Comparison of ENCODE assay signal across 27 cellular contexts in the genomic region with DNA sequence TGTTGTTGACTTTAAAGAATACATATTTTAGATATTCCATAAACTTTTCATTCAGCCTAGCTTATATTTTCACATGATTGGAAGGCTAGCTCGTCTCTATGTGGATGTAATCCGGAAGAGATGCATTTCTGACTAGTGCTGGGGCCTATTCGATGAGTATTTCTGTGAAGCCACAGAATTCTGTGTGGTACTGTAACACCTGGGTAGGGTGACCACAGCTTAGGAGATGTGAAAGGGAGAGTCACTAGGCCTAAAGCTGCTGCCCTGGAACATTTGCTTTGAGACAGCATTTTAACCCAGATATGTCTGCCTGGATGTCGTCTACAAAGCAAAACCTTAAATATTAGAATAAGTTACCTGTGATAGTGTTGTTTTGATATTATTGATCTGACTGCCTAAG.
"Had no signal": no experiment of that assay in that cellular context is flagged by ENCODE, and none has a peak within 500 bp of the region (broad histone marks: within the 10 kb centered on the region; RNA-seq: fewer than 3 reads in every experiment).

No MANE protein-coding gene starts in this region.

- H3K4me1 Mint-ChIP-seq: activated B cell treated with CpG ODN at 0.5 μM for 24 hours; activated T-helper 17 cell treated with anti-CD3 and anti-CD28 coated beads, Interleukin-2, amount 50 U/mL, for 72 hours; endodermal cell had no signal

- H3K27me3 Mint-ChIP-seq: activated B cell treated with CpG ODN at 0.5 μM for 24 hours; activated CD8-positive, alpha-beta T cell treated with anti-CD3 and anti-CD28 coated beads for 36 hours; activated naive CD8-positive, alpha-beta T cell; activated T-helper 17 cell treated with anti-CD3 and anti-CD28 coated beads, Interleukin-2, amount 50 U/mL, for 72 hours; central memory CD8-positive, alpha-beta T cell; dendritic cell treated with granulocyte-macrophage colony-stimulating factor and Interleukin-4, amounts not matched to agents 40 ng/mL and 50 ng/mL, for 4 days; T-helper 17 cell had no signal

- ATAC-seq: activated CD4-positive, CD25-positive, alpha-beta regulatory T cell treated with anti-CD3 and anti-CD28 coated beads, Interleukin-2, amount 50 U/mL, for 24 hours; activated CD8-positive, alpha-beta T cell treated with anti-CD3 and anti-CD28 coated beads for 36 hours; activated T-cell treated with anti-CD3 and anti-CD28 coated beads, Interleukin-2, amount 50 U/mL, for 4 hours; activated T-helper 17 cell treated with anti-CD3 and anti-CD28 coated beads, Interleukin-2, amount 50 U/mL, for 72 hours; esophagus mucosa; T-helper 17 cell had no signal

- H3K27ac Mint-ChIP-seq: activated B cell treated with CpG ODN at 0.5 μM for 24 hours; activated CD8-positive, alpha-beta T cell treated with anti-CD3 and anti-CD28 coated beads for 36 hours; activated naive CD8-positive, alpha-beta T cell; activated T-helper 17 cell treated with anti-CD3 and anti-CD28 coated beads, Interleukin-2, amount 50 U/mL, for 72 hours; dendritic cell treated with granulocyte-macrophage colony-stimulating factor and Interleukin-4, amounts not matched to agents 40 ng/mL and 50 ng/mL, for 4 days; endodermal cell; T-helper 2 cell treated with Interferon-gamma antibody and Interleukin-4, amounts not matched to agents 5 μg/mL and 100 μg/mL, for 36 hours had no signal

- H3K4me3 ChIP-seq: coronary artery, dorsolateral prefrontal cortex had no signal

- H3K27me3 ChIP-seq: brain microvascular endothelial cell, dorsolateral prefrontal cortex had no signal

- H3K9me3 Mint-ChIP-seq: activated B cell treated with CpG ODN at 0.5 μM for 24 hours; activated CD8-positive, alpha-beta T cell treated with anti-CD3 and anti-CD28 coated beads for 36 hours; activated T-cell treated with anti-CD3 and anti-CD28 coated beads, Interleukin-2, amount 50 U/mL, for 4 hours; activated T-helper 17 cell treated with anti-CD3 and anti-CD28 coated beads, Interleukin-2, amount 50 U/mL, for 72 hours; central memory CD8-positive, alpha-beta T cell; dendritic cell treated with granulocyte-macrophage colony-stimulating factor and Interleukin-4, amounts not matched to agents 40 ng/mL and 50 ng/mL, for 4 days; endodermal cell; T-helper 2 cell treated with Interferon-gamma antibody and Interleukin-4, amounts not matched to agents 5 μg/mL and 100 μg/mL, for 36 hours had no signal

- DNase-seq: activated B cell treated with CpG ODN at 0.5 μM for 24 hours; activated CD4-positive, alpha-beta T cell treated with anti-CD3 and anti-CD28 coated beads for 48 hours; activated CD4-positive, alpha-beta T cell treated with anti-CD3 and anti-CD28 coated beads, Interleukin-2, amount 50 U/mL, for 1 hour; activated CD4-positive, alpha-beta T cell treated with anti-CD3 and anti-CD28 coated beads, Interleukin-2, amount 50 U/mL, for 48 hours; activated CD8-positive, alpha-beta T cell treated with anti-CD3 and anti-CD28 coated beads for 36 hours; activated effector memory CD4-positive, alpha-beta T cell treated with Interleukin-2 at 50 U/mL for 16 hours; activated gamma-delta T cell treated with Interleukin-2 at 50 U/mL for 16 hours; activated naive CD4-positive, alpha-beta T cell treated with anti-CD3 and anti-CD28 coated beads, Interleukin-2, amount 50 U/mL, for 16 hours; activated naive CD4-positive, alpha-beta T cell treated with Interleukin-2 at 50 U/mL for 16 hours; activated T-cell treated with anti-CD3 and anti-CD28 coated beads, Interleukin-2, amount 50 U/mL, for 4 hours; amniotic stem cell; brain microvascular endothelial cell; dorsolateral prefrontal cortex; effector memory CD4-positive, alpha-beta T cell; endodermal cell; foreskin fibroblast; T-helper 17 cell; T1000; WERI-Rb-1 had no signal

- H3K4me3 Mint-ChIP-seq: activated B cell treated with CpG ODN at 0.5 μM for 24 hours; activated CD8-positive, alpha-beta T cell treated with anti-CD3 and anti-CD28 coated beads for 36 hours; activated naive CD8-positive, alpha-beta T cell; activated T-cell treated with anti-CD3 and anti-CD28 coated beads, Interleukin-2, amount 50 U/mL, for 4 hours; activated T-helper 17 cell treated with anti-CD3 and anti-CD28 coated beads, Interleukin-2, amount 50 U/mL, for 72 hours; central memory CD8-positive, alpha-beta T cell; dendritic cell treated with granulocyte-macrophage colony-stimulating factor and Interleukin-4, amounts not matched to agents 40 ng/mL and 50 ng/mL, for 4 days; endodermal cell; T-helper 17 cell; T-helper 2 cell treated with Interferon-gamma antibody and Interleukin-4, amounts not matched to agents 5 μg/mL and 100 μg/mL, for 36 hours had no signal

- H3K27ac ChIP-seq: brain microvascular endothelial cell, coronary artery, WERI-Rb-1 had no signal
